Comparison of ENCODE assay signal across 8 cellular contexts in genomic region chr4:55395529-55396304, GRCh38. TPM values are rescaled to one million over a fixed set of nuclear protein-coding genes. Genes with fewer than 3 reads are reported as not detected.
DNase-seq lines count a peak whose midpoint lies in the region; ATAC-seq lines count a peak whose summit lies in the region.

TMEM165 (plus strand) TSS chr4:55395957; CDS start chr4:55396190, 233 bp downstream.

- POLR2A ChIA-PET in activated CD8-positive, alpha-beta memory T cell treated with anti-CD3 and anti-CD28 coated beads for 36 hours (lab: Charles Lee), result interaction anchor here (0.6 to 2.6 kb wide), 5 partner anchors 37 to 1576 kb away, joined by 3 to 15 read pairs (median 5); partner anchors contain the start of genes CLOCK and SRD5A3

- DNase-seq in COLO668 (lab: John Stamatoyannopoulos, UW; ENCODE audit: unreplicated experiment), result peak; percentile 97
- peak; percentile 93 for DNase-seq in HT-29 (ENCODE audit: low spot score)
- peak; percentile 81 for DNase-seq in NK-92 treated with Interleukin-12 subunit alpha and Interleukin-12 subunit beta, amount 100 ng/mL, for 24 hours (lab: John Stamatoyannopoulos, UW)
- DNase-seq in effector CD8-positive, alpha-beta T cell (lab: John Stamatoyannopoulos, UW), result peak; percentile 81
- DNase-seq in medulla oblongata (ENCODE audit: extremely low spot score), result peak; percentile 88
- peak; percentile 77 for DNase-seq in stimulated activated CD8-positive, alpha-beta memory T cell treated with anti-CD3 and anti-CD28 coated beads, Interleukin-12 subunit alpha, Interleukin-12 subunit beta, amount 100 ng/mL, for 1 hour (ENCODE audit: low read depth)

- peak; percentile 90 for ATAC-seq in GM21360 (IDR thresholded peaks at IDR 0.05; ENCODE audit: unreplicated experiment)

- CTCF ChIA-PET in activated CD8-positive, alpha-beta memory T cell treated with anti-CD3 and anti-CD28 coated beads for 36 hours (lab: Charles Lee), result interaction anchor here (0.6 to 1.9 kb wide), 8 partner anchors 9 to 553 kb away, joined by 3 to 5 read pairs (median 3); partner anchors contain the start of genes CEP135, CLOCK and SRD5A3

RNA-seq across cellular contexts. Expression of gene TMEM165, which starts in this region (rescaled TPM):
- total RNA-seq in HT-29 (2014; rRNA removed; shearing (Covaris generic)), result 125 and 162 TPM in 2 replicates
- total RNA-seq in activated CD8-positive, alpha-beta memory T cell treated with anti-CD3 and anti-CD28 coated beads for 36 hours, result 10 to 100 TPM; 77.7 to 78.2 TPM

Comparison
In these comparisons a context has a peak if more than half of its experiments do, and no peak if none do; other contexts are left out.
1. Peak in every context shown above with its lines: DNase-seq and ATAC-seq.